ENCODE assay signal across 1 cellular context in genomic region chr12:57726884-57727757, GRCh38.
TF ChIP-seq lines count a peak whose summit lies in the region.

No MANE protein-coding gene starts in this region.

TF ChIP-seq in IMR-90, 13 proteins besides CTCF, POLR2A, EP300 and RAD21:
- TF ChIP-seq, protein P1, sequence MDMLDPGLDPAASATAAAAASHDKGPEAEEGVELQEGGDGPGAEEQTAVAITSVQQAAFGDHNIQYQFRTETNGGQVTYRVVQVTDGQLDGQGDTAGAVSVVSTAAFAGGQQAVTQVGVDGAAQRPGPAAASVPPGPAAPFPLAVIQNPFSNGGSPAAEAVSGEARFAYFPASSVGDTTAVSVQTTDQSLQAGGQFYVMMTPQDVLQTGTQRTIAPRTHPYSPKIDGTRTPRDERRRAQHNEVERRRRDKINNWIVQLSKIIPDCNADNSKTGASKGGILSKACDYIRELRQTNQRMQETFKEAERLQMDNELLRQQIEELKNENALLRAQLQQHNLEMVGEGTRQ (IDR thresholded peaks at IDR 0.05; ENCODE audit: low read depth, low read length): no peak
- 0 out of 2 replicates have a peak, but pooled peaks have one; percentile 39 for TF ChIP-seq MXI1 (IDR thresholded peaks at IDR 0.05; ENCODE audit: borderline replicate concordance, low read depth, low read length)
